ENCODE assay signal across 24 cellular contexts in genomic region chr14:83491091-83491490, GRCh38.
DNase-seq lines count a peak whose midpoint lies in the region; ATAC-seq, FAIRE-seq and TF ChIP-seq lines count a peak whose summit lies in the region.
"Had no signal": no experiment of that assay in that cellular context is flagged by ENCODE, and none has a peak within 500 bp of the region (broad histone marks: within the 10 kb centered on the region; RNA-seq: fewer than 3 reads in every experiment).

No MANE protein-coding gene starts in this region.

- no peak overlapping the region for H3K23ac ChIP-seq in H1 (ENCODE audit: insufficient read length)

- H2BK5ac ChIP-seq in H1 (ENCODE audit: low read depth, low read length), result no peak overlapping the region

- TF ChIP-seq POLR2A in H1 (IDR thresholded peaks at IDR 0.05; ENCODE audit: control extremely low read depth in 1 of 2, low read depth in 2 of 2, low read length in 2 of 2), result no peak

- H3K27me3 ChIP-seq in H1 (replicated peaks in 1 of 4; ENCODE audit: control insufficient read depth in 3 of 4, extremely low read depth in 1 of 4, insufficient read depth in 3 of 4, low read length in 3 of 4) (no peaks in the 10 kb centered on the region), colonic mucosa (no peaks in the 10 kb centered on the region)

- TF ChIP-seq RAD21 in H1 (IDR thresholded peaks at IDR 0.05 in 1 of 2, conservative IDR thresholded peaks at IDR 0.05 in 1 of 2; ENCODE audit: low read depth in 2 of 2, low read length in 2 of 2), result no peak

- H4K91ac ChIP-seq in H1 (replicated peaks; ENCODE audit: insufficient read length, low read length), result no peak overlapping the region

- no peak overlapping the region for H2BK12ac ChIP-seq in H1 (ENCODE audit: low read depth, low read length)

- H2AK5ac ChIP-seq in H1 (ENCODE audit: low read depth, low read length), result no peak overlapping the region

- CTCF ChIA-PET in H1 (lab: Charles Lee; ENCODE audit: partially characterized antibody), result interaction anchor here (1.0 kb wide), 1 partner anchor 26 kb away, joined by 3 read pairs; no protein-coding TSS in a partner anchor

- H2BK20ac ChIP-seq in H1 (ENCODE audit: low read length), result no peak overlapping the region

- peak in 2 of 3 experiments; percentile 61 to 86 for DNase-seq in NCI-H1417 (lab: John Stamatoyannopoulos, UW)
- DNase-seq in NCI-H1417 treated with DMSO at 0.1 percent for 48 hours (lab: John Stamatoyannopoulos, UW), result no peak
- DNase-seq in NCI-H146 (lab: John Stamatoyannopoulos, UW), result peak; percentile 92
- peak; percentile 95 for DNase-seq in NCI-H748 (lab: John Stamatoyannopoulos, UW; ENCODE audit: unreplicated experiment)
- DNase-seq in H1 (ENCODE audit: low read depth in 1 of 2, low spot score in 2 of 2), result no peak
- DNase-seq in ecto neural progenitor cell (ENCODE audit: low spot score), result no peak
- DNase-seq in colonic mucosa, result no peak
- DNase-seq: 8988T, Caco-2, DMS53, EL, HCEC 1CT, NCI-H1048, NCI-H1694, NCI-H345, NCI-H774, SIG-M5, T-cell, T-helper 9 cell had no signal

- intact Hi-C loops in colonic mucosa (cut with DNase I), result no loop called here

- no peak for TF ChIP-seq CTCF in H1 (IDR thresholded peaks at IDR 0.05; ENCODE audit: control extremely low read depth in 1 of 3, insufficient read depth in 1 of 3, low read depth in 1 of 3, low read length in 3 of 3)
- no peak for TF ChIP-seq CTCF in colonic mucosa (IDR thresholded peaks at IDR 0.05)

- H3K4me1 ChIP-seq in H1 (replicated peaks in 1 of 4; ENCODE audit: control insufficient read depth in 3 of 4, insufficient read depth in 4 of 4, low read length in 3 of 4) (no peaks in the 10 kb centered on the region), colonic mucosa (no peaks in the 10 kb centered on the region)
- H3K4me1 ChIP-seq: Caco-2 had no signal

- no peak overlapping the region for H2BK15ac ChIP-seq in H1 (ENCODE audit: low read length)

- no peak overlapping the region for H3K56ac ChIP-seq in H1 (replicated peaks; ENCODE audit: insufficient read length, low read depth, low read length)

- H2BK120ac ChIP-seq in H1 (replicated peaks; ENCODE audit: low read depth, low read length), result no peak overlapping the region

- no peak for TF ChIP-seq EP300 in H1 (IDR thresholded peaks at IDR 0.05; ENCODE audit: borderline replicate concordance in 1 of 2, low read depth in 2 of 2, low read length in 2 of 2)

- H3K4me3 ChIP-seq in H1 (ENCODE audit: extremely low read depth in 1 of 4, insufficient read depth in 2 of 4, low read depth in 3 of 4, low read length in 4 of 4) (no peak overlapping the region), colonic mucosa (no peak overlapping the region)

- no peaks in the 10 kb centered on the region for H3K9me3 ChIP-seq in H1 (ENCODE audit: insufficient read depth in 2 of 2, low read depth in 1 of 2, low read length in 1 of 2)
- no peaks in the 10 kb centered on the region for H3K9me3 ChIP-seq in colonic mucosa
- H3K9me3 ChIP-seq: Caco-2 had no signal

- POLR2A ChIA-PET in H1 (lab: Charles Lee; ENCODE audit: partially characterized antibody), result no interaction called here

- peak; percentile 28 for FAIRE-seq in H1 (lab: Jason Lieb, UNC)
- FAIRE-seq: GM12891, GM19239 had no signal

- no peak overlapping the region for H2AFZ ChIP-seq in H1 (ENCODE audit: low read length)

- ATAC-seq in HG02852 (IDR thresholded peaks at IDR 0.05; ENCODE audit: unreplicated experiment), result no peak
- ATAC-seq: SK-N-SH treated with all-trans-retinoic acid at 6 μM for 48 hours, T-cell had no signal

- H4K20me1 ChIP-seq in H1 (replicated peaks in 1 of 2; ENCODE audit: control insufficient read depth in 1 of 2, insufficient read depth in 2 of 2, low read length in 2 of 2), result no peaks in the 10 kb centered on the region

- no peak overlapping the region for H4K5ac ChIP-seq in H1 (ENCODE audit: insufficient read length, low read depth, low read length)

- no peak overlapping the region for H3K4me2 ChIP-seq in H1 (ENCODE audit: insufficient read depth in 1 of 2, low read depth in 2 of 2, low read length in 2 of 2)

- H3K4ac ChIP-seq in H1 (replicated peaks; ENCODE audit: insufficient read length, low read depth, low read length), result no peak overlapping the region

- no peaks in the 10 kb centered on the region for H3K79me1 ChIP-seq in H1 (ENCODE audit: low read depth, low read length)

- no peak overlapping the region for H3K9ac ChIP-seq in H1 (replicated peaks in 1 of 4; ENCODE audit: extremely low read depth in 1 of 4, low read depth in 3 of 4, low read length in 3 of 4)
- no peak overlapping the region for H3K9ac ChIP-seq in colonic mucosa (ENCODE audit: low read depth in 2 of 2, low read length in 2 of 2)

- no peak overlapping the region for H3K14ac ChIP-seq in H1 (ENCODE audit: insufficient read length)

- H3K36me3 ChIP-seq in H1 (ENCODE audit: control insufficient read depth in 2 of 4, insufficient read depth in 4 of 4, low read length in 3 of 4) (no peaks in the 10 kb centered on the region), colonic mucosa (no peaks in the 10 kb centered on the region)

- no peak overlapping the region for H4K8ac ChIP-seq in H1 (ENCODE audit: extremely low read depth, insufficient read depth, low read length)

- no peak overlapping the region for H3K18ac ChIP-seq in H1 (ENCODE audit: extremely low read depth, low read length)

- H3K23me2 ChIP-seq in H1 (ENCODE audit: low read depth, low read length), result no peaks in the 10 kb centered on the region

- H3K27ac ChIP-seq in H1 (ENCODE audit: low read depth, low read length) (no peak overlapping the region), colonic mucosa (no peak overlapping the region)
- H3K27ac ChIP-seq: RWPE1 had no signal

- H3K79me2 ChIP-seq in H1 (ENCODE audit: control insufficient read depth in 1 of 2, insufficient read depth in 2 of 2, low read length in 2 of 2), result no peaks in the 10 kb centered on the region

- 95% methylated on average over 2 of the region's 2 CpGs; no CpG with 5 or more reads in 1 of the 2 experiments for WGBS in H1 (ENCODE audit: extremely low coverage in 1 of 2, insufficient coverage in 1 of 2, insufficient read length in 1 of 2, insufficient replicate concordance in 2 of 2, low coverage in 1 of 2, low lambda C conversion rate in 2 of 2, missing lambda C conversion rate in 1 of 2), 2 experiments

Comparison
In these comparisons a context has a peak if more than half of its experiments do, and no peak if none do; other contexts are left out.
1. DNase-seq: peak in NCI-H1417 (2 of 3), NCI-H146 (single experiment) and NCI-H748 (single experiment); none in NCI-H1417 treated with DMSO at 0.1 percent for 48 hours (single experiment), H1 (0 of 2), ecto neural progenitor cell (single experiment) and colonic mucosa (single experiment).